21 cellular contexts compared by ENCODE assay signal in the genomic region with DNA sequence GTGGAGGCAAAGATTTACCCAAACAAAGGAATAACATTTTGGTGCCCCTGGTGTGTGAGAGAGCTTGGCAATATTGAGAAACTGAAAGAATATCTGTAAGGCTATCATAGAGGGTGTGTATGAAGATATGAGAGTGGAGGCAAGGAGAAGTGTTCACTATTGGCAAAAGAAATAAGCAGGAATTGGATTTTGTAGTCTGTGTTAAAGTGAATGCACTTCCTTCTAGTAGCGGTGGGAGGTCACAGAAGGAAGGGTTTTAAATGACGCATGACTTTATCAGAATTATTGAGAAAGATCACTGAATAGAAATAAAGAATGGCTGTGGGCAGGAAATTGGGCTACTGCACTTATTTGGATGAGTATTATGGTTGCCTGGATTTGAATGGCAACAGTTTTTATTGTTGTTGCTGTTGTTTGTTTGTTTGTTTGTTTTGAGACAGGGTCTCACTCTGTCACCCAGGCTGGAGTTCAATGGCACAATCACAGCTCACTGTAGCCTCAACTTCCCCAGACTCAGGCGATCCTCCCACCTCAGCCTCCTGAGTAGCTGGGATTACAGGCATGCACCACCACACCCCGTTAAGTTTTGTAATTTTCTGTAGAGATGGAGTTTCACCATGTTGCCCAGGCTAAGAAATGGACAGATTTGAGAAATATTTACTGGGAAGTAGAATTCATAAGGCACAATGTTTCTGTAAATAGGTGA.
DNase-seq lines count a peak whose midpoint lies in the region; TF ChIP-seq lines count a peak whose summit lies in the region.
"Had no signal": no experiment of that assay in that cellular context is flagged by ENCODE, and none has a peak within 500 bp of the region (broad histone marks: within the 10 kb centered on the region; RNA-seq: fewer than 3 reads in every experiment).

No MANE protein-coding gene starts in this region.

- no peak overlapping the region for H2AFZ ChIP-seq in OCI-LY1 (ENCODE audit: low read length)
- H2AFZ ChIP-seq: GM23248 had no signal

- TF ChIP-seq CTCF in OCI-LY1 (IDR thresholded peaks at IDR 0.05; ENCODE audit: low read length): no peak

- no peaks in the 10 kb centered on the region for H3K36me3 ChIP-seq in BLaER1 treated with 17β-estradiol and CSF1 and Interleukin-3, amounts not matched to agents 10 nM and 100 nM
- peaks cover 93% of the 10 kb centered on the region for H3K36me3 ChIP-seq in OCI-LY1 (ENCODE audit: insufficient read depth, low read length)
- H3K36me3 ChIP-seq in adipocyte (ENCODE audit: control insufficient read depth, insufficient read depth, low read length, severe bottlenecking): peaks cover 90% of the 10 kb centered on the region
- H3K36me3 ChIP-seq in subcutaneous abdominal adipose tissue (ENCODE audit: control insufficient read depth in 5 of 5, insufficient read depth in 5 of 5, low read length in 5 of 5): peaks cover 0 to 4% (median 0%) of the 10 kb centered on the region in 5 donors
- H3K36me3 ChIP-seq: BE2C had no signal

- no peak overlapping the region for H3K27ac ChIP-seq in BLaER1 treated with 17β-estradiol and CSF1 and Interleukin-3, amounts not matched to agents 10 nM and 100 nM
- H3K27ac ChIP-seq in OCI-LY1 (ENCODE audit: low read depth, low read length, poor library complexity, severe bottlenecking) (peak overlapping the region; percentile 22), subcutaneous abdominal adipose tissue (ENCODE audit: low read depth, low read length) (peak overlapping the region; percentile 14)
- H3K27ac ChIP-seq: A549, GM23248 had no signal

- H3K9ac ChIP-seq in BLaER1 treated with 17β-estradiol and CSF1 and Interleukin-3, amounts not matched to agents 10 nM and 100 nM: no peak overlapping the region
- H3K9ac ChIP-seq in OCI-LY1 (ENCODE audit: low read length): no peak overlapping the region
- H3K9ac ChIP-seq in adipocyte (ENCODE audit: low read length): peak overlapping the region; percentile 19
- no peak overlapping the region for H3K9ac ChIP-seq in subcutaneous abdominal adipose tissue (ENCODE audit: low read length in 5 of 5)
- H3K9ac ChIP-seq: GM23248 had no signal

- no peaks in the 10 kb centered on the region for H3K9me2 ChIP-seq in OCI-LY1 (ENCODE audit: low read depth, low read length)

- peaks cover 17 to 26% (median 24%) of the 10 kb centered on the region in 10 experiments; a peak in 19 of 20 replicates for H3K4me1 ChIP-seq in BLaER1 treated with 17β-estradiol and CSF1 and Interleukin-3, amounts not matched to agents 10 nM and 100 nM
- H3K4me1 ChIP-seq in OCI-LY1 (ENCODE audit: insufficient read depth, low read length, severe bottlenecking) (peaks cover 42% of the 10 kb centered on the region), adipocyte (ENCODE audit: control insufficient read depth, insufficient read depth, low read length) (peaks cover 50% of the 10 kb centered on the region), subcutaneous abdominal adipose tissue (ENCODE audit: control insufficient read depth in 5 of 5, insufficient read depth in 5 of 5, low read length in 5 of 5) (peaks cover 1 to 10% (median 5%) of the 10 kb centered on the region in 5 donors)
- H3K4me1 ChIP-seq: A549, BE2C had no signal

- peaks cover 7% of the 10 kb centered on the region; the same call in 1 of the 2 replicates for H3F3A ChIP-seq in OCI-LY1 (ENCODE audit: insufficient read depth, low read length)

- DNase-seq in adipocyte (ENCODE audit: low read depth) (no peak), cerebellar nuclear complex (lab: John Stamatoyannopoulos, UW) (no peak), NCI-H2196 treated with DMSO at 0.1 percent for 48 hours (lab: John Stamatoyannopoulos, UW; ENCODE audit: unreplicated experiment) (no peak), NCI-H524 treated with DMSO at 0.1 percent for 48 hours (lab: John Stamatoyannopoulos, UW) (no peak)
- DNase-seq: 8988T; ACHN; AML-193; BE2C; C1 segment of cervical spinal cord; Calu3; CD4-positive, alpha-beta memory T cell; COR-L47; DMS53; DMS79 treated with DMSO at 0.1 percent for 48 hours; GM23248; H7; HCEC 1CT had no signal

- no peaks in the 10 kb centered on the region for H4K20me1 ChIP-seq in BLaER1 treated with 17β-estradiol and CSF1 and Interleukin-3, amounts not matched to agents 10 nM and 100 nM
- H4K20me1 ChIP-seq in OCI-LY1 (ENCODE audit: insufficient read depth, low read length): no peaks in the 10 kb centered on the region

- H3K4me3 ChIP-seq in BLaER1 treated with 17β-estradiol and CSF1 and Interleukin-3, amounts not matched to agents 10 nM and 100 nM: no peak overlapping the region
- H3K4me3 ChIP-seq in OCI-LY1 (ENCODE audit: low read depth, low read length, poor library complexity, severe bottlenecking) (no peak overlapping the region), adipocyte (ENCODE audit: low read length) (no peak overlapping the region), subcutaneous abdominal adipose tissue (ENCODE audit: low read depth in 1 of 5, low read length in 5 of 5) (no peak overlapping the region)
- H3K4me3 ChIP-seq: A549, GM23248 had no signal

- H3K4me2 ChIP-seq in BLaER1 treated with 17β-estradiol and CSF1 and Interleukin-3, amounts not matched to agents 10 nM and 100 nM: peak overlapping the region in 7 of 11 experiments; percentile 0 to 47 (median 22); a peak in 7 of 22 replicates
- no peak overlapping the region for H3K4me2 ChIP-seq in OCI-LY1 (ENCODE audit: low read length)
- H3K4me2 ChIP-seq: A549 had no signal

- peaks cover 47% of the 10 kb centered on the region for H3K79me2 ChIP-seq in OCI-LY1 (ENCODE audit: insufficient read depth, low read length)

- peaks cover 9 to 55% (median 46%) of the 10 kb centered on the region in 11 experiments; a peak in 20 of 22 replicates for H3K9me3 ChIP-seq in BLaER1 treated with 17β-estradiol and CSF1 and Interleukin-3, amounts not matched to agents 10 nM and 100 nM (replicated peaks in 1 of 11)
- H3K9me3 ChIP-seq in OCI-LY1 (ENCODE audit: low read length) (peaks cover 17% of the 10 kb centered on the region), adipocyte (ENCODE audit: control insufficient read depth, low read length) (no peaks in the 10 kb centered on the region), subcutaneous abdominal adipose tissue (ENCODE audit: control insufficient read depth in 5 of 5, low read length in 5 of 5) (peaks cover 0 to 3% (median 0%) of the 10 kb centered on the region in 5 donors)
- H3K9me3 ChIP-seq: A549, BE2C had no signal

- H3K27me3 ChIP-seq in BLaER1 treated with 17β-estradiol and CSF1 and Interleukin-3, amounts not matched to agents 10 nM and 100 nM: no peaks in the 10 kb centered on the region
- no peaks in the 10 kb centered on the region for H3K27me3 ChIP-seq in OCI-LY1 (ENCODE audit: insufficient read depth, low read length)
- no peaks in the 10 kb centered on the region for H3K27me3 ChIP-seq in adipocyte (replicated peaks; ENCODE audit: control insufficient read depth, insufficient read depth, low read length)
- no peaks in the 10 kb centered on the region for H3K27me3 ChIP-seq in subcutaneous abdominal adipose tissue (ENCODE audit: control insufficient read depth in 5 of 5, insufficient read depth in 4 of 5, low read length in 5 of 5)
- H3K27me3 ChIP-seq: BE2C had no signal

Comparison
In these comparisons a context has a peak if more than half of its experiments do, and no peak if none do; other contexts are left out.
1. H3K27ac ChIP-seq: peak in OCI-LY1 (single experiment) and subcutaneous abdominal adipose tissue (single experiment); none in BLaER1 treated with 17β-estradiol and CSF1 and Interleukin-3, amounts not matched to agents 10 nM and 100 nM (0 of 11).